Comparison of ENCODE assay signal across 15 cellular contexts in genomic region chr15:62779041-62779810, GRCh38.
A peak's percentile ranks its signal among the peaks of the same experiment; 100 is the strongest.
DNase-seq lines count a peak whose midpoint lies in the region; ATAC-seq, FAIRE-seq and TF ChIP-seq lines count a peak whose summit lies in the region.
"Had no signal": no experiment of that assay in that cellular context is flagged by ENCODE, and none has a peak within 500 bp of the region (broad histone marks: within the 10 kb centered on the region; RNA-seq: fewer than 3 reads in every experiment).

No MANE protein-coding gene starts in this region.

- H3K4me1 ChIP-seq in right atrium auricular region = peaks cover 0 to 28% of the 10 kb centered on the region in 2 donors

- ATAC-seq in Right ventricle myocardium superior (ENCODE audit: poor library complexity) (peak; percentile 28), Right ventricle myocardium inferior (no peak), HG03442 (IDR thresholded peaks at IDR 0.05; ENCODE audit: unreplicated experiment) (no peak), HG02642 (IDR thresholded peaks at IDR 0.05; ENCODE audit: poor library complexity, unreplicated experiment) (no peak)
- ATAC-seq: mucosa of descending colon had no signal

- TF ChIP-seq CTCF in cardiac fibroblast (IDR thresholded peaks at IDR 0.05; ENCODE audit: low read depth, low read length) (no peak), right atrium auricular region (IDR thresholded peaks at IDR 0.05) (no peak)

- H3K36me3 ChIP-seq in right atrium auricular region = peaks cover 4% of the 10 kb centered on the region
- H3K36me3 ChIP-seq: sigmoid colon had no signal

- no peak for DNase-seq in Right ventricle myocardium superior
- no peak for DNase-seq in Right ventricle myocardium inferior (ENCODE audit: missing footprints)
- DNase-seq in cardiac fibroblast (ENCODE audit: low read depth in 2 of 2) = peak; percentile 81 to 82
- peak; percentile 72 for DNase-seq in right atrium auricular region (ENCODE audit: low spot score)
- DNase-seq in urothelium cell line (ENCODE audit: low spot score) = no peak
- no peak for DNase-seq in HuH-7 (ENCODE audit: low spot score)
- DNase-seq: activated CD4-positive, alpha-beta T cell treated with anti-CD3 and anti-CD28 coated beads for 48 hours; cortex of kidney; DMS79; mucosa of descending colon; NCI-H526 treated with DMSO at 0.1 percent for 48 hours; sigmoid colon had no signal

- no peaks in the 10 kb centered on the region for H3K9me3 ChIP-seq in right atrium auricular region
- H3K9me3 ChIP-seq: mucosa of descending colon, sigmoid colon, tibial nerve had no signal

- H3K27ac ChIP-seq in right atrium auricular region = peak overlapping the region; percentile 10 to 44
- H3K27ac ChIP-seq: sigmoid colon had no signal

- H3K27me3 ChIP-seq in right atrium auricular region = no peaks in the 10 kb centered on the region
- H3K27me3 ChIP-seq: sigmoid colon, tibial nerve had no signal

- intact Hi-C loops in Right ventricle myocardium superior (cut with DNase I) = no loop called here
- intact Hi-C loops in Right ventricle myocardium inferior (cut with DNase I) = no loop called here

- H3K4me3 ChIP-seq in cardiac fibroblast (replicated peaks in 1 of 2; ENCODE audit: low read depth in 2 of 2, low read length in 2 of 2) (no peak overlapping the region), right atrium auricular region (no peak overlapping the region)
- H3K4me3 ChIP-seq: mucosa of descending colon, sigmoid colon, tibial nerve had no signal

- peak; percentile 5 for FAIRE-seq in urothelium cell line (lab: Jason Lieb, UNC)

Comparison
In these comparisons a context has a peak if more than half of its experiments do, and no peak if none do; other contexts are left out.
1. DNase-seq: peak in cardiac fibroblast (2 of 2) and right atrium auricular region (single experiment); none in Right ventricle myocardium superior (single experiment), Right ventricle myocardium inferior (single experiment), urothelium cell line (single experiment) and HuH-7 (single experiment).